In the genomic region with DNA sequence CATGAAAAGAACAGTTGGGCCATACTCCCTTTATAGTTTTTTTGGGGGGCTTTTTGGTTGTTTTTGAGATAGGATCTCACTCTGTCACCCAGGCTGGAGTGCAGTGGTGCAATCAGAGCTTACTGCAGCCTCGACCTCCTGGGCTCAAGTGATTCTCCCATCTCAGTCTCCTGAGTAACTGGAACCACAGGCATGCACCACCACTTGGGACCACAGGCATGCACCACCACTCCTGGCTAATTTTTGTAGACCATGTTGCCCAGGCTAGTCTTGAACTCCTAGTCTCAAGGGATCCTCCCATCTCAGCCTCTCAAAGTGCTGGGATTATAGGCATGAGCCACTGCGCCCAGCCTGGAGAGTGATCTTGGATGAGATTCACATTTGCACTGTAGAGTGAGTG, we compare ENCODE assay signal across 7 cellular contexts. TPM values are rescaled to one million over a fixed set of nuclear protein-coding genes. Genes with fewer than 3 reads are reported as not detected.
DNase-seq lines count a peak whose midpoint lies in the region; ATAC-seq and TF ChIP-seq lines count a peak whose summit lies in the region.
"Not testable (repeated sequence)": the region's sequence is repeated elsewhere in the genome, so short reads cannot be mapped to it uniquely, and the experiment has no call there.

No MANE protein-coding gene starts in this region.

- H2BK20ac ChIP-seq in IMR-90 (ENCODE audit: low read depth, low read length), result not testable (repeated sequence)

- intact Hi-C loops in IMR-90 (cut with micrococcal nuclease), result not testable (repeated sequence)

- POLR2A ChIA-PET in IMR-90 (lab: Charles Lee; ENCODE audit: unreplicated experiment), result not testable (repeated sequence)

- not testable (repeated sequence) for H2BK12ac ChIP-seq in mesenchymal stem cell (ENCODE audit: low read length in 2 of 2)

- not testable (repeated sequence) for H3K4ac ChIP-seq in IMR-90 (ENCODE audit: low read depth, low read length); mesenchymal stem cell (ENCODE audit: low read depth in 1 of 2, low read length in 2 of 2)

- not testable (repeated sequence) for H3K36me3 ChIP-seq in IMR-90 (ENCODE audit: control insufficient read depth, insufficient read depth, low read length); mesenchymal stem cell (ENCODE audit: control insufficient read depth in 1 of 2, insufficient read depth in 2 of 2, low read depth in 1 of 2, low read length in 2 of 2)

- H4K8ac ChIP-seq in IMR-90 (ENCODE audit: low read depth in 2 of 2, low read length in 2 of 2); mesenchymal stem cell (ENCODE audit: low read length): not testable (repeated sequence)

- H3K56ac ChIP-seq in IMR-90 (ENCODE audit: extremely low read depth, insufficient read depth, low read length), result not testable (repeated sequence)

- H4K91ac ChIP-seq in IMR-90 (ENCODE audit: insufficient read depth, low read depth, low read length); mesenchymal stem cell (ENCODE audit: low read length): not testable (repeated sequence)

- H3K9ac ChIP-seq in IMR-90 (ENCODE audit: low read depth, low read length); mesenchymal stem cell (ENCODE audit: low read length): not testable (repeated sequence)

- not testable (repeated sequence) for H3K79me1 ChIP-seq in IMR-90 (ENCODE audit: low read depth in 1 of 2, low read length in 2 of 2); mesenchymal stem cell (replicated peaks; ENCODE audit: low read length, poor library complexity, severe bottlenecking)

- H3K23ac ChIP-seq in IMR-90 (ENCODE audit: low read depth, low read length); mesenchymal stem cell (ENCODE audit: low read length in 2 of 2): not testable (repeated sequence)

- BruUV-seq in IMR-90 (replicated peaks; lab: Mats Ljungman, UMichigan), result not testable (repeated sequence)

- not testable (repeated sequence) for H3K4me2 ChIP-seq in IMR-90 (ENCODE audit: low read depth, low read length); mesenchymal stem cell (ENCODE audit: low read length, poor library complexity, severe bottlenecking)

- H3K9me1 ChIP-seq in IMR-90 (ENCODE audit: insufficient read depth, low read length), result not testable (repeated sequence)

- not testable (repeated sequence) for H3K27me3 ChIP-seq in IMR-90 (ENCODE audit: control insufficient read depth, insufficient read depth, low read length); mesenchymal stem cell (ENCODE audit: control insufficient read depth in 1 of 2, insufficient read depth in 1 of 2, low read length in 2 of 2)

- no CpG with 5 or more reads among the region's 2 CpGs for WGBS in IMR-90 (ENCODE audit: extremely low coverage in 2 of 2, insufficient read length in 1 of 2), 2 experiments
- WGBS in mesenchymal stem cell, result 86% methylated on average over 2 of the region's 2 CpGs

- TF ChIP-seq POLR2A in IMR-90 (IDR thresholded peaks at IDR 0.05; ENCODE audit: low read depth, low read length), result not testable (repeated sequence)

- H3K27ac ChIP-seq in IMR-90 (ENCODE audit: insufficient read depth, low read length); mesenchymal stem cell (ENCODE audit: low read length, poor library complexity, severe bottlenecking): not testable (repeated sequence)

- H3K14ac ChIP-seq in IMR-90 (replicated peaks; ENCODE audit: low read depth, low read length); mesenchymal stem cell (ENCODE audit: low read length in 2 of 2): not testable (repeated sequence)

- dilution Hi-C loops in IMR-90 (cut with HindIII; ENCODE audit: low sequenced_read_pairs, unreplicated experiment), result not testable (repeated sequence)

- H4K20me1 ChIP-seq in IMR-90 (ENCODE audit: insufficient read depth, low read length), result not testable (repeated sequence)

- not testable (repeated sequence) for H3K18ac ChIP-seq in IMR-90 (ENCODE audit: low read depth, low read length); mesenchymal stem cell (ENCODE audit: low read depth in 1 of 2, low read length in 2 of 2)

- not testable (repeated sequence) for H3K4me1 ChIP-seq in IMR-90 (ENCODE audit: control insufficient read depth, insufficient read depth, low read length); mesenchymal stem cell (ENCODE audit: control insufficient read depth, insufficient read depth, low read depth, low read length)

- H2AK9ac ChIP-seq in IMR-90 (replicated peaks; ENCODE audit: low read depth, low read length, poor library complexity), result not testable (repeated sequence)

- H2AFZ ChIP-seq in IMR-90 (replicated peaks; ENCODE audit: low read length, poor library complexity); mesenchymal stem cell (ENCODE audit: low read depth, low read length): not testable (repeated sequence)

- not testable (repeated sequence) for H2BK120ac ChIP-seq in IMR-90 (ENCODE audit: low read depth, low read length); mesenchymal stem cell (ENCODE audit: low read depth, low read length)

- not testable (repeated sequence) for TF ChIP-seq RAD21 in IMR-90 (IDR thresholded peaks at IDR 0.05; ENCODE audit: low read length)

- not testable (repeated sequence) for TF ChIP-seq CTCF in IMR-90 (conservative IDR thresholded peaks at IDR 0.05; ENCODE audit: low read depth, low read length)

- ATAC-seq in IMR-90 (ENCODE audit: low read depth), result not testable (repeated sequence)

- in situ Hi-C loops in IMR-90 (cut with MboI; ENCODE audit: low sequenced_read_pairs), result not testable (repeated sequence)

- DNase-seq in EL (peak; percentile 1), IMR-90 (peak; percentile 17), amniotic epithelial cell (ENCODE audit: low read depth) (peak; percentile 43), astrocyte of the hippocampus (ENCODE audit: low read depth, low spot score) (peak; percentile 46), fibroblast of peridontal ligament (ENCODE audit: extremely low read depth) (peak; percentile 34), mesenchymal stem cell (peak; percentile 19), renal cortical epithelial cell (ENCODE audit: low read depth) (peak; percentile 16)

- not testable (repeated sequence) for H3K9me3 ChIP-seq in IMR-90 (ENCODE audit: control insufficient read depth, insufficient read depth, low read length); mesenchymal stem cell (ENCODE audit: control insufficient read depth, low read length)

- CTCF ChIA-PET in IMR-90 (lab: Yijun Ruan, JAX), result not testable (repeated sequence)

- H3K4me3 ChIP-seq in IMR-90 (ENCODE audit: insufficient read depth, low read depth, low read length); mesenchymal stem cell (ENCODE audit: insufficient read depth in 1 of 2, low read depth in 1 of 2, low read length in 2 of 2): not testable (repeated sequence)

- H2BK15ac ChIP-seq in IMR-90 (ENCODE audit: low read depth, low read length); mesenchymal stem cell (ENCODE audit: low read depth, poor library complexity, severe bottlenecking): not testable (repeated sequence)

- not testable (repeated sequence) for H4K5ac ChIP-seq in IMR-90 (ENCODE audit: low read depth, low read length)

- H2BK5ac ChIP-seq in IMR-90 (ENCODE audit: low read depth, low read length, poor library complexity, severe bottlenecking); mesenchymal stem cell (ENCODE audit: low read depth, low read length, poor library complexity, severe bottlenecking): not testable (repeated sequence)

- not testable (repeated sequence) for H2AK5ac ChIP-seq in IMR-90 (ENCODE audit: low read depth, low read length); mesenchymal stem cell (ENCODE audit: low read length, severe bottlenecking)

RNA-seq across cellular contexts. Expression of gene TBL1X, which starts 29.8 kb away (rescaled TPM):
- 20.8 and 21.1 TPM in 2 replicates for total RNA-seq in IMR-90 (2012; rRNA removed)
- polyA plus RNA-seq in IMR-90 (2012; rRNA removed), result 11.5 and 16.2 TPM in 2 replicates
- 11.7 and 12.3 TPM in 2 replicates for polyA plus RNA-seq in IMR-90 (2012; cell fraction: cytosol; rRNA removed)
- polyA plus RNA-seq in IMR-90 (2012; cell fraction: nucleus; rRNA removed; ENCODE audit: low replicate concordance), result 18.6 and 30.7 TPM in 2 replicates
- polyA plus RNA-seq in mesenchymal stem cell (2013, experiment 1 of 2), result 28.2 TPM
- polyA plus RNA-seq in mesenchymal stem cell (2013, experiment 2 of 2), result 28.2 TPM
- total RNA-seq in renal cortical epithelial cell, result 18.6 and 49.8 TPM in 2 replicates
